12 cellular contexts compared by ENCODE assay signal in genomic region chr3:136266468-136266867, GRCh38. TPM values are rescaled to one million over a fixed set of nuclear protein-coding genes. Genes with fewer than 3 reads are reported as not detected.
DNase-seq lines count a peak whose midpoint lies in the region; ATAC-seq, FAIRE-seq and TF ChIP-seq lines count a peak whose summit lies in the region.
"Had no signal": no experiment of that assay in that cellular context is flagged by ENCODE, and none has a peak within 500 bp of the region (broad histone marks: within the 10 kb centered on the region; RNA-seq: fewer than 3 reads in every experiment).

No MANE protein-coding gene starts in this region.

- peaks cover 8% of the 10 kb centered on the region for H3K4me1 ChIP-seq in skeletal muscle satellite cell (ENCODE audit: control insufficient read depth, insufficient read depth, low read length)
- H3K4me1 ChIP-seq in kidney (ENCODE audit: control insufficient read depth in 1 of 2, insufficient read depth in 1 of 2, low read depth in 1 of 2, low read length in 2 of 2) = no peaks in the 10 kb centered on the region

- peaks cover 3% of the 10 kb centered on the region for H3K36me3 ChIP-seq in skeletal muscle satellite cell (ENCODE audit: insufficient read depth, low read length)
- H3K36me3 ChIP-seq in kidney (ENCODE audit: control insufficient read depth in 1 of 2, insufficient read depth in 2 of 2, low read length in 2 of 2) = peaks cover 3 to 9% of the 10 kb centered on the region in 2 donors

- no peaks in the 10 kb centered on the region for H3K9me3 Mint-ChIP-seq in activated naive CD4-positive, alpha-beta T cell treated with anti-CD3 and anti-CD28 coated beads, Interleukin-2, amount 50 U/mL, for 72 hours
- H3K9me3 Mint-ChIP-seq: activated naive CD4-positive, alpha-beta T cell treated with anti-CD3 and anti-CD28 coated beads for 36 hours had no signal

- peak overlapping the region in 1 of 2 donors; percentile 52 for H3K27ac Mint-ChIP-seq in activated naive CD4-positive, alpha-beta T cell treated with anti-CD3 and anti-CD28 coated beads, Interleukin-2, amount 50 U/mL, for 72 hours
- H3K27ac Mint-ChIP-seq: activated naive CD4-positive, alpha-beta T cell treated with anti-CD3 and anti-CD28 coated beads for 36 hours had no signal

- H3K4me2 ChIP-seq in skeletal muscle satellite cell (ENCODE audit: low read length) = peak overlapping the region; percentile 41

- FAIRE-seq in kidney (lab: Jason Lieb, UNC) = no peak

- peak; percentile 22 to 51 for ATAC-seq in activated naive CD4-positive, alpha-beta T cell treated with anti-CD3 and anti-CD28 coated beads, Interleukin-2, amount 50 U/mL, for 72 hours
- ATAC-seq in HG02981 (IDR thresholded peaks at IDR 0.05; ENCODE audit: unreplicated experiment) (peak; percentile 63), HG03135 (IDR thresholded peaks at IDR 0.05; ENCODE audit: unreplicated experiment) (no peak)
- ATAC-seq: HCT116 had no signal

- H3K36me3 Mint-ChIP-seq in activated naive CD4-positive, alpha-beta T cell treated with anti-CD3 and anti-CD28 coated beads, Interleukin-2, amount 50 U/mL, for 72 hours = peaks cover 23 to 25% of the 10 kb centered on the region in 2 donors

- H3K9me3 ChIP-seq in skeletal muscle satellite cell (replicated peaks; ENCODE audit: low read length) = no peaks in the 10 kb centered on the region
- H3K9me3 ChIP-seq in kidney (ENCODE audit: control insufficient read depth in 1 of 2, low read length in 2 of 2) = no peaks in the 10 kb centered on the region

- no peak for TF ChIP-seq CTCF in kidney (IDR thresholded peaks at IDR 0.05; ENCODE audit: borderline replicate concordance, extremely low read depth, insufficient read depth)

- DNase-seq in activated naive CD4-positive, alpha-beta T cell treated with anti-CD3 and anti-CD28 coated beads, Interleukin-2, amount 50 U/mL, for 72 hours (ENCODE audit: low spot score in 2 of 2) = no peak
- no peak for DNase-seq in activated naive CD4-positive, alpha-beta T cell (lab: John Stamatoyannopoulos, UW)
- DNase-seq in SW 1271 (lab: John Stamatoyannopoulos, UW) (peak; percentile 3 to 23), kidney (no peak), hypothalamus (lab: John Stamatoyannopoulos, UW) (no peak)
- DNase-seq: activated CD4-positive, CD25-positive, alpha-beta regulatory T cell; activated naive CD4-positive, alpha-beta T cell treated with anti-CD3 and anti-CD28 coated beads for 36 hours; effector memory CD4-positive, alpha-beta T cell had no signal

- H3K9ac ChIP-seq in skeletal muscle satellite cell (ENCODE audit: low read depth, low read length) = no peak overlapping the region
- no peak overlapping the region for H3K9ac ChIP-seq in kidney (ENCODE audit: low read length in 2 of 2)

- no peak overlapping the region for H3K4me3 ChIP-seq in skeletal muscle satellite cell (ENCODE audit: low read length)
- no peak overlapping the region for H3K4me3 ChIP-seq in kidney (ENCODE audit: low read length in 2 of 2)

- intact Hi-C loops in kidney (cut with DNase I) = no loop called here

- H3K27ac ChIP-seq in kidney (ENCODE audit: low read depth in 2 of 2, low read length in 2 of 2) = no peak overlapping the region

- no peaks in the 10 kb centered on the region for H3K27me3 ChIP-seq in skeletal muscle satellite cell (ENCODE audit: control insufficient read depth, insufficient read depth, low read length)

RNA-seq across cellular contexts. Expression of gene PCCB, which starts 16.3 kb away (rescaled TPM):
- 10 to 100 TPM; 45.0 to 78.2 TPM for total RNA-seq in activated naive CD4-positive, alpha-beta T cell treated with anti-CD3 and anti-CD28 coated beads, Interleukin-2, amount 50 U/mL, for 72 hours
- 43.2 and 54.0 TPM in 2 replicates for total RNA-seq in skeletal muscle satellite cell (2012; rRNA removed)
- total RNA-seq in kidney = 37.1 TPM
- 90.0 TPM for polyA plus RNA-seq in kidney (ENCODE audit: insufficient read depth, low read depth, low replicate concordance)

Comparison
In these comparisons a context has a peak if more than half of its experiments do, and no peak if none do; other contexts are left out.
1. DNase-seq: peak in SW 1271 (2 of 2); none in activated naive CD4-positive, alpha-beta T cell treated with anti-CD3 and anti-CD28 coated beads, Interleukin-2, amount 50 U/mL, for 72 hours (0 of 2), activated naive CD4-positive, alpha-beta T cell (0 of 4), kidney (single experiment) and hypothalamus (0 of 51).